Comparison of ENCODE assay signal across 26 cellular contexts in the genomic region with DNA sequence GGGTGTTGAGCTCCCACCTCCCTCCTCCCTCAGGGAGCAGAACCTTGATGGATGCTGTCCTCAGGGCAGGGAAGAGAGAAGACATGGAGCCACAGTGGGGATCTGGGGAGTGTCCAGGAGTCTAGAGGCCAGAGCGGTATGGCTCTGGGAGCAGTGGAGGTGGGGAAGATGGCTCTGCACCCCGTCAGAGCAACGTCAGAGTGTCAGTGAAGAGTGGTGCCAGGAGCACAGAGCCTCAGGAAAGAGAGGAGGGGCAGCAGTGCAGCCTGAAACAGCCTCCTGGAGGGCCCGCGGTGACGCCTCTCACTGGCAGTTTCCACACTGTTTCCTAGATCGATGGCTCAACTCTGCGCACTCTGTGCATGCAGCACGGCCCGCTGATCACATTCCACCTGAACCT. TPM values are rescaled to one million over a fixed set of nuclear protein-coding genes. Genes with fewer than 3 reads are reported as not detected.
DNase-seq lines count a peak whose midpoint lies in the region; ATAC-seq and TF ChIP-seq lines count a peak whose summit lies in the region.
"Had no signal": no experiment of that assay in that cellular context is flagged by ENCODE, and none has a peak within 500 bp of the region (broad histone marks: within the 10 kb centered on the region; RNA-seq: fewer than 3 reads in every experiment).

No MANE protein-coding gene starts in this region.

- intact Hi-C loops in left ventricle myocardium superior (cut with micrococcal nuclease) (no loop called here), sigmoid colon (cut with DNase I) (no loop called here)

- TF ChIP-seq EP300 in sigmoid colon (IDR thresholded peaks at IDR 0.05) = peak in 2 of 4 donors; percentile 35 to 39

- no peak for DNase-seq in activated naive CD8-positive, alpha-beta T cell treated with anti-CD3 and anti-CD28 coated beads, Interleukin-2, amount 10 ng/mL, durations not matched to agents 7 days and 5 days
- DNase-seq in activated naive CD8-positive, alpha-beta T cell treated with anti-CD3 and anti-CD28 coated beads for 36 hours = no peak
- no peak for DNase-seq in WTC11 (ENCODE audit: low spot score)
- DNase-seq in left ventricle myocardium superior = no peak
- peak; percentile 81 for DNase-seq in sigmoid colon
- DNase-seq in epidermal melanocyte (ENCODE audit: insufficient read length, low spot score) = no peak
- no peak for DNase-seq in HK-2 (ENCODE audit: unreplicated experiment)
- DNase-seq in foreskin keratinocyte = no peak
- DNase-seq: activated CD4-positive, alpha-beta T cell treated with anti-CD3 and anti-CD28 coated beads for 48 hours; activated effector memory CD4-positive, alpha-beta T cell treated with Interleukin-2 at 50 U/mL for 16 hours; activated naive CD8-positive, alpha-beta T cell treated with anti-CD3 and anti-CD28 coated beads, Interleukin-2, amount 50 U/mL, for 24 hours; body of pancreas; effector memory CD8-positive, alpha-beta T cell; H7; mesenchymal stem cell; NCI-H1694; NCI-H2171 treated with DMSO at 0.1 percent for 48 hours; NCI-H524; spleen; stimulated activated CD4-positive, alpha-beta T cell treated with anti-CD3 and anti-CD28 coated beads, Interleukin-2, amount 100 ng/mL, for 48 hours; stimulated activated naive B cell treated with anti-CD40 and anti-IgM and Interleukin-4, amounts not matched to agents 10 μg/mL and 1 μg/mL and 100 μg/mL, for 72 hours; T-helper 17 cell had no signal

- TF ChIP-seq POLR2A in sigmoid colon (IDR thresholded peaks at IDR 0.05) = no peak

- H3K27ac ChIP-seq in sigmoid colon (peak overlapping the region in 3 of 4 donors; percentile 55 to 72 (median 70)), foreskin keratinocyte (no peak overlapping the region)
- H3K27ac ChIP-seq: body of pancreas, C4-2B had no signal

- POLR2A ChIA-PET in activated naive CD8-positive, alpha-beta T cell treated with anti-CD3 and anti-CD28 coated beads, Interleukin-2, amount 10 ng/mL, durations not matched to agents 7 days and 5 days (lab: Charles Lee) = interaction anchor here (0.6 kb wide), 1 partner anchor 54 kb away, joined by 3 read pairs; no protein-coding TSS in a partner anchor
- POLR2A ChIA-PET in WTC11 (lab: Charles Lee) = no interaction called here

- no peak overlapping the region for H3K4me3 Mint-ChIP-seq in activated naive CD8-positive, alpha-beta T cell treated with anti-CD3 and anti-CD28 coated beads, Interleukin-2, amount 10 ng/mL, durations not matched to agents 7 days and 5 days
- H3K4me3 Mint-ChIP-seq in activated naive CD8-positive, alpha-beta T cell treated with anti-CD3 and anti-CD28 coated beads for 36 hours = no peak overlapping the region
- no peak overlapping the region for H3K4me3 Mint-ChIP-seq in WTC11
- H3K4me3 Mint-ChIP-seq: activated naive CD8-positive, alpha-beta T cell treated with anti-CD3 and anti-CD28 coated beads, Interleukin-2, amount 50 U/mL, for 24 hours; effector memory CD8-positive, alpha-beta T cell; stimulated activated naive B cell treated with anti-CD40 and anti-IgM and Interleukin-4, amounts not matched to agents 10 μg/mL and 1 μg/mL and 100 μg/mL, for 72 hours; T-helper 17 cell had no signal

- no peak overlapping the region for H3K4me3 ChIP-seq in sigmoid colon
- H3K4me3 ChIP-seq: body of pancreas, spleen had no signal

- H3K4me1 ChIP-seq in sigmoid colon (peaks cover 0 to 20% (median 7%) of the 10 kb centered on the region in 4 donors), foreskin keratinocyte (peaks cover 13% of the 10 kb centered on the region)
- H3K4me1 ChIP-seq: body of pancreas, spleen had no signal

- no peaks in the 10 kb centered on the region for H3K9me3 Mint-ChIP-seq in activated naive CD8-positive, alpha-beta T cell treated with anti-CD3 and anti-CD28 coated beads, Interleukin-2, amount 10 ng/mL, durations not matched to agents 7 days and 5 days
- H3K9me3 Mint-ChIP-seq in activated naive CD8-positive, alpha-beta T cell treated with anti-CD3 and anti-CD28 coated beads for 36 hours = no peaks in the 10 kb centered on the region
- no peaks in the 10 kb centered on the region for H3K9me3 Mint-ChIP-seq in WTC11
- H3K9me3 Mint-ChIP-seq: activated naive CD8-positive, alpha-beta T cell treated with anti-CD3 and anti-CD28 coated beads, Interleukin-2, amount 50 U/mL, for 24 hours; effector memory CD8-positive, alpha-beta T cell had no signal

- H3K27me3 ChIP-seq in sigmoid colon = no peaks in the 10 kb centered on the region
- no peaks in the 10 kb centered on the region for H3K27me3 ChIP-seq in foreskin keratinocyte
- H3K27me3 ChIP-seq: body of pancreas, spleen had no signal

- WGBS in sigmoid colon, 2 donors = 91 to 97% methylated on average over 10 of the region's 10 CpGs

- H3K27ac Mint-ChIP-seq in activated naive CD8-positive, alpha-beta T cell treated with anti-CD3 and anti-CD28 coated beads, Interleukin-2, amount 10 ng/mL, durations not matched to agents 7 days and 5 days = peak overlapping the region; percentile 11
- H3K27ac Mint-ChIP-seq in activated naive CD8-positive, alpha-beta T cell treated with anti-CD3 and anti-CD28 coated beads for 36 hours = no peak overlapping the region
- peak overlapping the region; percentile 55 for H3K27ac Mint-ChIP-seq in WTC11
- H3K27ac Mint-ChIP-seq: activated naive CD8-positive, alpha-beta T cell treated with anti-CD3 and anti-CD28 coated beads, Interleukin-2, amount 50 U/mL, for 24 hours; stimulated activated naive B cell treated with anti-CD40 and anti-IgM and Interleukin-4, amounts not matched to agents 10 μg/mL and 1 μg/mL and 100 μg/mL, for 72 hours; T-helper 17 cell had no signal

- H3K9me3 ChIP-seq in sigmoid colon = no peaks in the 10 kb centered on the region
- H3K9me3 ChIP-seq: body of pancreas, spleen had no signal

- peaks cover 17% of the 10 kb centered on the region for H3K36me3 Mint-ChIP-seq in activated naive CD8-positive, alpha-beta T cell treated with anti-CD3 and anti-CD28 coated beads, Interleukin-2, amount 10 ng/mL, durations not matched to agents 7 days and 5 days
- H3K36me3 Mint-ChIP-seq in activated naive CD8-positive, alpha-beta T cell treated with anti-CD3 and anti-CD28 coated beads for 36 hours = peaks cover 27% of the 10 kb centered on the region
- H3K36me3 Mint-ChIP-seq in WTC11 = peaks cover 87% of the 10 kb centered on the region

- peaks cover 52 to 92% (median 54%) of the 10 kb centered on the region in 4 donors for H3K36me3 ChIP-seq in sigmoid colon

- no peak for TF ChIP-seq CTCF in WTC11 (IDR thresholded peaks at IDR 0.05)
- TF ChIP-seq CTCF in sigmoid colon (IDR thresholded peaks at IDR 0.05) = no peak
- no peak for TF ChIP-seq CTCF in foreskin keratinocyte (conservative IDR thresholded peaks at IDR 0.05)

- peaks cover 12% of the 10 kb centered on the region for H3K4me1 Mint-ChIP-seq in activated naive CD8-positive, alpha-beta T cell treated with anti-CD3 and anti-CD28 coated beads, Interleukin-2, amount 10 ng/mL, durations not matched to agents 7 days and 5 days
- H3K4me1 Mint-ChIP-seq in activated naive CD8-positive, alpha-beta T cell treated with anti-CD3 and anti-CD28 coated beads for 36 hours = no peaks in the 10 kb centered on the region
- no peaks in the 10 kb centered on the region for H3K4me1 Mint-ChIP-seq in WTC11
- H3K4me1 Mint-ChIP-seq: activated naive CD8-positive, alpha-beta T cell treated with anti-CD3 and anti-CD28 coated beads, Interleukin-2, amount 50 U/mL, for 24 hours; stimulated activated naive B cell treated with anti-CD40 and anti-IgM and Interleukin-4, amounts not matched to agents 10 μg/mL and 1 μg/mL and 100 μg/mL, for 72 hours had no signal

- no peak for ATAC-seq in activated naive CD8-positive, alpha-beta T cell treated with anti-CD3 and anti-CD28 coated beads, Interleukin-2, amount 10 ng/mL, durations not matched to agents 7 days and 5 days (ENCODE audit: low read depth)
- ATAC-seq in WTC11 (no peak), left ventricle myocardium superior (peak; percentile 32), foreskin keratinocyte (no peak)
- ATAC-seq: activated naive CD8-positive, alpha-beta T cell treated with anti-CD3 and anti-CD28 coated beads, Interleukin-2, amount 50 U/mL, for 24 hours; body of pancreas; effector memory CD8-positive, alpha-beta T cell; stimulated activated naive B cell treated with anti-CD40 and anti-IgM and Interleukin-4, amounts not matched to agents 10 μg/mL and 1 μg/mL and 100 μg/mL, for 72 hours; T-helper 17 cell had no signal

- CTCF ChIA-PET in WTC11 (lab: Charles Lee) = no interaction called here

- H3K27me3 Mint-ChIP-seq in activated naive CD8-positive, alpha-beta T cell treated with anti-CD3 and anti-CD28 coated beads, Interleukin-2, amount 10 ng/mL, durations not matched to agents 7 days and 5 days = no peaks in the 10 kb centered on the region
- H3K27me3 Mint-ChIP-seq in activated naive CD8-positive, alpha-beta T cell treated with anti-CD3 and anti-CD28 coated beads for 36 hours = no peaks in the 10 kb centered on the region
- H3K27me3 Mint-ChIP-seq in WTC11 (ENCODE audit: low read depth) = no peaks in the 10 kb centered on the region
- H3K27me3 Mint-ChIP-seq: activated naive CD8-positive, alpha-beta T cell treated with anti-CD3 and anti-CD28 coated beads, Interleukin-2, amount 50 U/mL, for 24 hours; effector memory CD8-positive, alpha-beta T cell; stimulated activated naive B cell treated with anti-CD40 and anti-IgM and Interleukin-4, amounts not matched to agents 10 μg/mL and 1 μg/mL and 100 μg/mL, for 72 hours; T-helper 17 cell had no signal

RNA-seq across cellular contexts. Expression of gene SLC5A11, which starts 23.2 kb away (rescaled TPM):
- under 1 TPM in 1 of 2 experiments, not detected in 1; 0.75 TPM for total RNA-seq in activated naive CD8-positive, alpha-beta T cell treated with anti-CD3 and anti-CD28 coated beads, Interleukin-2, amount 10 ng/mL, durations not matched to agents 7 days and 5 days
- total RNA-seq in activated naive CD8-positive, alpha-beta T cell treated with anti-CD3 and anti-CD28 coated beads for 36 hours = under 1 TPM in 1 of 2 experiments, not detected in 1; 0.10 TPM
- 0.11 to 0.23 TPM in 2 of 3 replicates, not detected in the other for total RNA-seq in WTC11 (2021)
- not detected for total RNA-seq in left ventricle myocardium superior
- under 1 TPM in 1 of 4 donors, not detected in 3; 0.14 TPM for total RNA-seq in sigmoid colon
- 1 to 10 TPM in 1 of 3 donors, under 1 TPM in 1, not detected in 1; 0.19 to 1.2 TPM for polyA plus RNA-seq in sigmoid colon
- not detected in 2 replicates for total RNA-seq in foreskin keratinocyte
- polyA plus RNA-seq in foreskin keratinocyte = not detected in 2 replicates
- total RNA-seq: body of pancreas, Daoy, H7, renal cortical epithelial cell, temporal lobe had no signal
